ENCODE assay signal across 11 cellular contexts in the genomic region with DNA sequence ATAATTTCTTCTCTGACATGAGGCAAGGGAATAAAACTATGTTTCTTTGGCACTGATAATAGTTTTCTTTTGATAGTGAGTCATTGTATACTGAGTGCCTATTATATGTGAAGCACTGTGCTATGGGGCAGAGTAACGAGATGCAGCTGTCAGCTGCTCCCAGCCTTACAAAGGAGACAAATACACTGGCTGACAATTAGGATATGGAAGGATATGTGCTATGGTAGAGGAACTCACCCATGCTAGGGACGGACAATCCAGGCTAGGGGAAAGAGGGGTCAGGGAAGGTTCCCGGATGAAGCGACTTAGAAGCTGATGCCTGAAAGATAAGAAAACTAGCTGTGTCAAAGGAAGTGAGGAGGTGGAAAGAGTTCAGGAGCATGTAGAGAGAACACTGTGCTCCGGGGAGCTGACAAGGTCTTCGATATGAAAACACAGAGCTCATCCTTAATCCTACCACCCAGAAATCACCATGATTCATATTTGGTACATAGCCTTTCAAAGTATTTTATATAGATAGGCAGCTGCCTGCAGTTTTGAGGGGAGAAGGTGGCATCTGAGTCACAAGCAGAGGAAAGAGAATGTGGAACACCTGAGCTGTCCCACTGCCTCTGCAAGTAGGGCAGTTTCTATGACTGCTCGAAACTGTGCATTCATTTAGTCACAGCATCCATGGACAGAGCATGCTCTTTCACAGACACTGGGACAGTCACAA. TPM values are rescaled to one million over a fixed set of nuclear protein-coding genes. Genes with fewer than 3 reads are reported as not detected.
DNase-seq lines count a peak whose midpoint lies in the region; TF ChIP-seq lines count a peak whose summit lies in the region.
"Had no signal": no experiment of that assay in that cellular context is flagged by ENCODE, and none has a peak within 500 bp of the region (broad histone marks: within the 10 kb centered on the region; RNA-seq: fewer than 3 reads in every experiment).

No MANE protein-coding gene starts in this region.

- H3K9me3 ChIP-seq in thyroid gland, result no peaks in the 10 kb centered on the region
- H3K9me3 ChIP-seq: Caco-2, sigmoid colon had no signal

- peak; percentile 59 for DNase-seq in stimulated activated CD4-positive, alpha-beta T cell treated with anti-CD3 and anti-CD28 coated beads, Interleukin-15, amount 100 ng/mL, for 24 hours
- no peak for DNase-seq in stimulated activated CD4-positive, alpha-beta T cell treated with anti-CD3 and anti-CD28 coated beads, Interleukin-2, amount 100 ng/mL, for 48 hours
- peak; percentile 10 for DNase-seq in SHP77 treated with DMSO at 0.1 percent for 48 hours (lab: John Stamatoyannopoulos, UW)
- DNase-seq in fibroblast of peridontal ligament (ENCODE audit: extremely low read depth), result peak; percentile 65
- no peak for DNase-seq in thyroid gland
- no peak for DNase-seq in G401 (ENCODE audit: low spot score)
- no peak for DNase-seq in NCI-H1694 treated with DMSO at 0.1 percent for 48 hours (lab: John Stamatoyannopoulos, UW)
- no peak for DNase-seq in DMS 273 treated with DMSO at 0.1 percent for 48 hours (lab: John Stamatoyannopoulos, UW)
- DNase-seq: Caco-2, NCI-H1048, sigmoid colon had no signal

- TF ChIP-seq POLR2A in thyroid gland (IDR thresholded peaks at IDR 0.05), result no peak

- peak overlapping the region; percentile 35 to 64 (median 51) for H3K27ac ChIP-seq in thyroid gland
- H3K27ac ChIP-seq: sigmoid colon had no signal

- in situ Hi-C loops in G401 (cut with HindIII; ENCODE audit: low sequenced_read_pairs), result no loop called here

- TF ChIP-seq CTCF in thyroid gland (IDR thresholded peaks at IDR 0.05), result no peak

- peaks cover 16 to 28% of the 10 kb centered on the region in 2 donors for H3K4me1 ChIP-seq in thyroid gland
- H3K4me1 ChIP-seq: Caco-2, sigmoid colon had no signal

- intact Hi-C loops in thyroid gland (cut with DNase I), result no loop called here

- no peaks in the 10 kb centered on the region for H3K27me3 ChIP-seq in thyroid gland
- H3K27me3 ChIP-seq: sigmoid colon had no signal

- H3K36me3 ChIP-seq in thyroid gland, result no peaks in the 10 kb centered on the region
- H3K36me3 ChIP-seq: sigmoid colon had no signal

- H3K4me3 ChIP-seq in thyroid gland (replicated peaks in 1 of 3), result no peak overlapping the region
- H3K4me3 ChIP-seq: sigmoid colon had no signal

- 72 to 75% methylated on average over 7 of the region's 7 CpGs for WGBS in thyroid gland, 2 donors

RNA-seq across cellular contexts. Expression of gene BSPRY, which starts 12.1 kb away (rescaled TPM):
- total RNA-seq in thyroid gland, result 10 to 100 TPM; 53.2 to 79.7 (median 67.1) TPM
- 0.64 TPM in 1 of 2 replicates, not detected in the other for total RNA-seq in G401 (2014; rRNA removed; shearing (Covaris generic))

RNA-seq across cellular contexts. Expression of gene HDHD3, which starts 15.3 kb away (rescaled TPM):
- 10 to 100 TPM; 37.1 to 67.7 (median 53.0) TPM for total RNA-seq in thyroid gland
- 26.1 and 26.3 TPM in 2 replicates for total RNA-seq in G401 (2014; rRNA removed; shearing (Covaris generic))

RNA-seq across cellular contexts. Expression of gene WDR31, which starts 21.4 kb away (rescaled TPM):
- 1 to 10 TPM; 3.8 to 7.3 (median 6.5) TPM for total RNA-seq in thyroid gland
- total RNA-seq in G401 (2014; rRNA removed; shearing (Covaris generic)), result 1.9 and 3.3 TPM in 2 replicates

RNA-seq across cellular contexts. Expression of gene ALAD, which starts 39.6 kb away (rescaled TPM):
- total RNA-seq in thyroid gland, result 10 to 100 TPM; 23.5 to 50.0 (median 31.8) TPM
- 11.3 and 13.7 TPM in 2 replicates for total RNA-seq in G401 (2014; rRNA removed; shearing (Covaris generic))

RNA-seq across cellular contexts. Expression of gene POLE3, which starts 49.0 kb away (rescaled TPM):
- total RNA-seq in thyroid gland, result 10 to 100 TPM; 29.2 to 54.9 (median 33.5) TPM
- 94.5 and 116 TPM in 2 replicates for total RNA-seq in G401 (2014; rRNA removed; shearing (Covaris generic))

Comparison
In these comparisons a context has a peak if more than half of its experiments do, and no peak if none do; other contexts are left out.
1. DNase-seq: peak in stimulated activated CD4-positive, alpha-beta T cell treated with anti-CD3 and anti-CD28 coated beads, Interleukin-15, amount 100 ng/mL, for 24 hours (single experiment), SHP77 treated with DMSO at 0.1 percent for 48 hours (single experiment) and fibroblast of peridontal ligament (single experiment); none in stimulated activated CD4-positive, alpha-beta T cell treated with anti-CD3 and anti-CD28 coated beads, Interleukin-2, amount 100 ng/mL, for 48 hours (0 of 2), thyroid gland (0 of 2), G401 (single experiment), NCI-H1694 treated with DMSO at 0.1 percent for 48 hours (single experiment) and DMS 273 treated with DMSO at 0.1 percent for 48 hours (single experiment).
2. RNA of gene BSPRY, which starts 12.1 kb away (total RNA-seq): 53.2 to 79.7 TPM in thyroid gland; 0.64 TPM in G401; every median in the first group is over 10 times any median in the second.